In the genomic region with DNA sequence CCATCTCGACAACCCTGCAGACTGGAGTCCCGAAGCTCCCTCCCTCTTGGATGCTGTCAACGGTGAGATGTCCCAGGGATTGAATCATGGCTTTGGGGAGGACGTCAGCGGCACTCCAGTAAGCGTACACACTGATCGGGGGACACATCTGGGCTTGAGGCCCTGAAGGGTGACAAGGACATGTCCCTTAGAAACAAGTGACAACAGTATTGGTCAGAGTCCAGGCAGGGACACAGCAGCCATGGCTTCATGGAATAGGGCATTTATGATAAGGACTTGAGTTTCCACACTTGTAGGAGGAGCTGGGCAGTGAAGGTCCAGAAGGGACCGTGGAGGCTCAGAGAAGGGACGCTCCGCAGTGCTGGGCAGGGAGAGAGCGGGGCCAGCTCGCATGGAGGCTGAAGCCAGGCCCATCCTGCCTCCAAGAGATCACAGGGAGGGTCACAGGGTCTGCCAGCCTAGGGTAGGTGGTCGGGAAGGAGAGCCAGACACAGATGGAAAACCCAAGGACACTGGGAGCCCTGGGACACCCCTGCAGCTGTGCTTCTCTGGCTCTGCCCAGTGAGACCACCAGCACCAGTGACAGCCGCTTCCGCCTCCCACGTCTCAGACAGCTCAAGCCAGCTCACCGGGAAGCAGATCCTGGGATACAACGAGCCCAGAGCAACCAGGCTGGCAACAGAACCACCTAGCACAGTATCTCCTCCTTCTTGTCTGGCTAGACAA, we compare ENCODE assay signal across 22 cellular contexts. TPM values are rescaled to one million over a fixed set of nuclear protein-coding genes. Genes with fewer than 3 reads are reported as not detected.
DNase-seq lines count a peak whose midpoint lies in the region; ATAC-seq, FAIRE-seq and TF ChIP-seq lines count a peak whose summit lies in the region.
"Had no signal": no experiment of that assay in that cellular context is flagged by ENCODE, and none has a peak within 500 bp of the region (broad histone marks: within the 10 kb centered on the region; RNA-seq: fewer than 3 reads in every experiment).

No MANE protein-coding gene starts in this region.

- FAIRE-seq in astrocyte (lab: Jason Lieb, UNC): no peak
- FAIRE-seq: GM18507 had no signal

- no peaks in the 10 kb centered on the region for H4K20me1 ChIP-seq in astrocyte (ENCODE audit: insufficient read depth, low read length)

- intact Hi-C loops in activated CD4-positive, alpha-beta memory T cell treated with anti-CD3 and anti-CD28 coated beads for 36 hours (cut with micrococcal nuclease): no loop called here
- intact Hi-C loops in posterior vena cava (cut with DNase I): no loop called here

- H3K27ac Mint-ChIP-seq in activated CD4-positive, alpha-beta memory T cell treated with anti-CD3 and anti-CD28 coated beads, Interleukin-2, amount 10 ng/mL, durations not matched to agents 7 days and 5 days: no peak overlapping the region
- no peak overlapping the region for H3K27ac Mint-ChIP-seq in activated CD4-positive, alpha-beta memory T cell treated with anti-CD3 and anti-CD28 coated beads for 36 hours
- H3K27ac Mint-ChIP-seq in astrocyte (ENCODE audit: unreplicated experiment): no peak overlapping the region
- H3K27ac Mint-ChIP-seq: CD4-positive, alpha-beta memory T cell had no signal

- H3K4me2 ChIP-seq in astrocyte (ENCODE audit: low read length): no peak overlapping the region
- H3K4me2 ChIP-seq: KMS-11 had no signal

- no peaks in the 10 kb centered on the region for H3K79me2 ChIP-seq in astrocyte (ENCODE audit: insufficient read depth, low read length)

- no peaks in the 10 kb centered on the region for H3K36me3 ChIP-seq in astrocyte (ENCODE audit: insufficient read depth, low read length)
- H3K36me3 ChIP-seq: BE2C had no signal

- DNase-seq in activated CD4-positive, alpha-beta memory T cell treated with anti-CD3 and anti-CD28 coated beads, Interleukin-2, amount 10 ng/mL, durations not matched to agents 7 days and 5 days: peak; percentile 13
- DNase-seq in activated CD4-positive, alpha-beta memory T cell treated with anti-CD3 and anti-CD28 coated beads for 36 hours: no peak
- DNase-seq in astrocyte (ENCODE audit: low read depth) (peak; percentile 0), islet precursor cell (peak; percentile 36), posterior vena cava (ENCODE audit: low spot score) (peak; percentile 62), RWPE1 (ENCODE audit: low spot score) (no peak)
- no peak for DNase-seq in activated effector memory CD4-positive, alpha-beta T cell treated with Interleukin-2 at 50 U/mL for 16 hours
- DNase-seq: BE2C; CD4-positive, alpha-beta memory T cell; DMS79 treated with DMSO at 0.1 percent for 48 hours; GOT3; NCI-H1436; NCI-H2029; NCI-H2171 treated with DMSO at 0.1 percent for 48 hours; NCI-H748 treated with DMSO at 0.1 percent for 48 hours had no signal

- POLR2A ChIA-PET in activated CD4-positive, alpha-beta memory T cell treated with anti-CD3 and anti-CD28 coated beads, Interleukin-2, amount 10 ng/mL, durations not matched to agents 7 days and 5 days (lab: Charles Lee): no interaction called here
- POLR2A ChIA-PET in activated CD4-positive, alpha-beta memory T cell treated with anti-CD3 and anti-CD28 coated beads for 36 hours (lab: Charles Lee): no interaction called here
- POLR2A ChIA-PET in RWPE1 (lab: Yijun Ruan, JAX; ENCODE audit: low non-redundant PET): no interaction called here

- no peak overlapping the region for H3K9ac ChIP-seq in astrocyte (ENCODE audit: low read length)
- H3K9ac ChIP-seq: KMS-11 had no signal

- no peak overlapping the region for H3K4me3 ChIP-seq in astrocyte (ENCODE audit: insufficient read depth, low read depth, low read length)

- no peaks in the 10 kb centered on the region for H3K4me1 ChIP-seq in astrocyte (ENCODE audit: insufficient read depth, low read length)
- H3K4me1 ChIP-seq: BE2C had no signal

- no peaks in the 10 kb centered on the region for H3K27me3 ChIP-seq in astrocyte (ENCODE audit: insufficient read depth, low read length)
- H3K27me3 ChIP-seq: BE2C had no signal

- H3K9me3 ChIP-seq in astrocyte (ENCODE audit: insufficient read depth, low read depth, low read length): no peaks in the 10 kb centered on the region
- H3K9me3 ChIP-seq: BE2C had no signal

- CTCF ChIA-PET in activated CD4-positive, alpha-beta memory T cell treated with anti-CD3 and anti-CD28 coated beads, Interleukin-2, amount 10 ng/mL, durations not matched to agents 7 days and 5 days (lab: Charles Lee): no interaction called here
- CTCF ChIA-PET in activated CD4-positive, alpha-beta memory T cell treated with anti-CD3 and anti-CD28 coated beads for 36 hours (lab: Charles Lee): no interaction called here
- CTCF ChIA-PET in RWPE1 (lab: Yijun Ruan, JAX): interaction anchor here (0.8 to 1.1 kb wide), 2 partner anchors 9 to 110 kb away, joined by 3 to 5 read pairs; no protein-coding TSS in a partner anchor

- H3K27me3 Mint-ChIP-seq in activated CD4-positive, alpha-beta memory T cell treated with anti-CD3 and anti-CD28 coated beads, Interleukin-2, amount 10 ng/mL, durations not matched to agents 7 days and 5 days: peaks cover 8% of the 10 kb centered on the region
- H3K27me3 Mint-ChIP-seq in activated CD4-positive, alpha-beta memory T cell treated with anti-CD3 and anti-CD28 coated beads for 36 hours: peaks cover 22% of the 10 kb centered on the region
- peaks cover 27% of the 10 kb centered on the region for H3K27me3 Mint-ChIP-seq in astrocyte (ENCODE audit: low read depth, unreplicated experiment)

- no peak for ATAC-seq in HG03342 (IDR thresholded peaks at IDR 0.05; ENCODE audit: unreplicated experiment)

- no peak overlapping the region for H3K27ac ChIP-seq in astrocyte (ENCODE audit: low read depth, low read length)
- H3K27ac ChIP-seq in RWPE1: no peak overlapping the region
- H3K27ac ChIP-seq: 22Rv1, KMS-11 had no signal

- TF ChIP-seq CTCF in astrocyte (IDR thresholded peaks at IDR 0.05; ENCODE audit: insufficient read depth, low read depth, low read length) (no peak), RWPE1 (conservative IDR thresholded peaks at IDR 0.05; ENCODE audit: low read depth) (no peak)

- H3K9me3 Mint-ChIP-seq in activated CD4-positive, alpha-beta memory T cell treated with anti-CD3 and anti-CD28 coated beads, Interleukin-2, amount 10 ng/mL, durations not matched to agents 7 days and 5 days: no peaks in the 10 kb centered on the region
- no peaks in the 10 kb centered on the region for H3K9me3 Mint-ChIP-seq in activated CD4-positive, alpha-beta memory T cell treated with anti-CD3 and anti-CD28 coated beads for 36 hours
- H3K9me3 Mint-ChIP-seq in astrocyte (ENCODE audit: unreplicated experiment): no peaks in the 10 kb centered on the region
- H3K9me3 Mint-ChIP-seq: CD4-positive, alpha-beta memory T cell had no signal

- no peaks in the 10 kb centered on the region for H3K4me1 Mint-ChIP-seq in activated CD4-positive, alpha-beta memory T cell treated with anti-CD3 and anti-CD28 coated beads, Interleukin-2, amount 10 ng/mL, durations not matched to agents 7 days and 5 days
- H3K4me1 Mint-ChIP-seq in activated CD4-positive, alpha-beta memory T cell treated with anti-CD3 and anti-CD28 coated beads for 36 hours (ENCODE audit: low read depth): no peaks in the 10 kb centered on the region
- H3K4me1 Mint-ChIP-seq in astrocyte (ENCODE audit: low read depth, unreplicated experiment): no peaks in the 10 kb centered on the region

- no peaks in the 10 kb centered on the region for H3K36me3 Mint-ChIP-seq in activated CD4-positive, alpha-beta memory T cell treated with anti-CD3 and anti-CD28 coated beads, Interleukin-2, amount 10 ng/mL, durations not matched to agents 7 days and 5 days (ENCODE audit: low read depth)
- H3K36me3 Mint-ChIP-seq in activated CD4-positive, alpha-beta memory T cell treated with anti-CD3 and anti-CD28 coated beads for 36 hours: no peaks in the 10 kb centered on the region
- H3K36me3 Mint-ChIP-seq in astrocyte (ENCODE audit: low read depth, unreplicated experiment): no peaks in the 10 kb centered on the region
- H3K36me3 Mint-ChIP-seq: CD4-positive, alpha-beta memory T cell had no signal

- H3K4me3 Mint-ChIP-seq in activated CD4-positive, alpha-beta memory T cell treated with anti-CD3 and anti-CD28 coated beads, Interleukin-2, amount 10 ng/mL, durations not matched to agents 7 days and 5 days: no peak overlapping the region
- H3K4me3 Mint-ChIP-seq in activated CD4-positive, alpha-beta memory T cell treated with anti-CD3 and anti-CD28 coated beads for 36 hours: no peak overlapping the region
- no peak overlapping the region for H3K4me3 Mint-ChIP-seq in astrocyte (ENCODE audit: unreplicated experiment)

- H2AFZ ChIP-seq in astrocyte (ENCODE audit: low read depth, low read length): no peak overlapping the region

RNA-seq across cellular contexts. Expression of a gene that starts 22.9 kb away (rescaled TPM):
- not detected for total RNA-seq in activated CD4-positive, alpha-beta memory T cell treated with anti-CD3 and anti-CD28 coated beads, Interleukin-2, amount 10 ng/mL, durations not matched to agents 7 days and 5 days
- not detected for total RNA-seq in activated CD4-positive, alpha-beta memory T cell treated with anti-CD3 and anti-CD28 coated beads for 36 hours
- total RNA-seq in astrocyte (not detected in 2 replicates), posterior vena cava (not detected)
- total RNA-seq: CD4-positive, alpha-beta memory T cell; G401; M059J; NCI-H460 had no signal

Comparison
In these comparisons a context has a peak if more than half of its experiments do, and no peak if none do; other contexts are left out.
1. DNase-seq: peak in activated CD4-positive, alpha-beta memory T cell treated with anti-CD3 and anti-CD28 coated beads, Interleukin-2, amount 10 ng/mL, durations not matched to agents 7 days and 5 days (single experiment), astrocyte (single experiment), islet precursor cell (single experiment) and posterior vena cava (single experiment); none in activated CD4-positive, alpha-beta memory T cell treated with anti-CD3 and anti-CD28 coated beads for 36 hours (single experiment), activated effector memory CD4-positive, alpha-beta T cell treated with Interleukin-2 at 50 U/mL for 16 hours (single experiment) and RWPE1 (single experiment).